ENCODE assay signal across 9 cellular contexts in the genomic region with DNA sequence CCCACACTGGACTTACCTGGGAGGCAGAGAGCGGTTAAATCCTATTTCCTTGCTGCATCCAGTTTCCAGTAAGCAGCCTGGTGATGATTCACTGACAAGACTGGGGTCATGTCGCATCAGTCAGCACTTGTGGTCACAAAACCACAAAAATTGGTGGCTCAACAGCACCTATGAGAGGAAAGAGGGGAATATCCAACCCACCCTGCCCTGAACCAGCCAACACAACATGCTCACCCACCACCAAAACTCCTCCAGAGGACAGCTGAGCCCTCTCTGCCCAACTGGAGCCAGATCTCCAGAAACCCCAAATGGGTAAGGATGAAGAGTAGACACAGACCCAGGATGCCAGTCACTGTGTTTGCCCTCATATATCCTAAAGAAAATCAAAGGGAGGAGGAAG.
DNase-seq lines count a peak whose midpoint lies in the region; ATAC-seq and TF ChIP-seq lines count a peak whose summit lies in the region.
"Had no signal": no experiment of that assay in that cellular context is flagged by ENCODE, and none has a peak within 500 bp of the region (broad histone marks: within the 10 kb centered on the region; RNA-seq: fewer than 3 reads in every experiment).

No MANE protein-coding gene starts in this region.

- no peak overlapping the region for H3K4me3 ChIP-seq in KMS-11 (IDR thresholded peaks at IDR 0.05; ENCODE audit: insufficient read depth, low read depth, low read length)
- H3K4me3 ChIP-seq in osteoblast (ENCODE audit: insufficient read depth, low read length) = no peak overlapping the region

- H3K27me3 ChIP-seq in KMS-11 (ENCODE audit: insufficient read depth, low read depth) (no peaks in the 10 kb centered on the region), osteoblast (ENCODE audit: insufficient read depth, low read length) (no peaks in the 10 kb centered on the region)

- H3K79me2 ChIP-seq in KMS-11 (ENCODE audit: insufficient read depth, low read depth) (peaks cover 47% of the 10 kb centered on the region), osteoblast (ENCODE audit: insufficient read depth, low read length) (peaks cover 26% of the 10 kb centered on the region)

- TF ChIP-seq CTCF in KMS-11 (conservative IDR thresholded peaks at IDR 0.05; ENCODE audit: low read depth, low read length) (no peak), osteoblast (IDR thresholded peaks at IDR 0.05; ENCODE audit: extremely low read depth, low read depth, low read length) (no peak)

- H3K27ac ChIP-seq in KMS-11 = no peak overlapping the region
- H3K27ac ChIP-seq in angular gyrus (ENCODE audit: low read depth, low read length) = peak overlapping the region; percentile 22
- no peak overlapping the region for H3K27ac ChIP-seq in osteoblast (ENCODE audit: low read depth, low read length)

- H4K20me1 ChIP-seq in KMS-11 (ENCODE audit: insufficient read depth) (no peaks in the 10 kb centered on the region), osteoblast (ENCODE audit: insufficient read depth, low read length) (peaks cover 4% of the 10 kb centered on the region)

- H3K4me2 ChIP-seq in KMS-11 (peak overlapping the region; percentile 0; the same call in 1 of the 2 replicates), osteoblast (ENCODE audit: insufficient read depth, low read length) (no peak overlapping the region)

- H2AFZ ChIP-seq in KMS-11 (ENCODE audit: low read depth) (no peak overlapping the region), osteoblast (ENCODE audit: low read length) (no peak overlapping the region)

- no peak for ATAC-seq in HG02763 (IDR thresholded peaks at IDR 0.05; ENCODE audit: unreplicated experiment)
- ATAC-seq in GM18870 (IDR thresholded peaks at IDR 0.05; ENCODE audit: unreplicated experiment) = no peak

- DNase-seq in AG20443 (ENCODE audit: low spot score) = peak; percentile 44
- DNase-seq in osteoblast (ENCODE audit: insufficient read length, low spot score, missing footprints) = peak; percentile 76
- DNase-seq in DMS79 (lab: John Stamatoyannopoulos, UW) = no peak
- DNase-seq in GDM1 (lab: John Stamatoyannopoulos, UW) = no peak
- DNase-seq: NCI-H2227 treated with DMSO at 0.1 percent for 48 hours had no signal

- H3K4me1 ChIP-seq in KMS-11 (ENCODE audit: low read depth, poor library complexity, severe bottlenecking) (peaks cover 43% of the 10 kb centered on the region), osteoblast (ENCODE audit: insufficient read depth, low read length) (peaks cover 24% of the 10 kb centered on the region)

- no peaks in the 10 kb centered on the region for H3K9me3 ChIP-seq in osteoblast (ENCODE audit: low read depth, low read length)

- H3K9ac ChIP-seq in KMS-11 = no peak overlapping the region

- H3K36me3 ChIP-seq in KMS-11 (ENCODE audit: insufficient read depth) (peaks cover 7% of the 10 kb centered on the region; the same call in 1 of the 2 replicates), osteoblast (ENCODE audit: insufficient read depth, low read length) (peaks cover 28% of the 10 kb centered on the region)

Comparison
In these comparisons a context has a peak if more than half of its experiments do, and no peak if none do; other contexts are left out.
1. DNase-seq: peak in AG20443 (single experiment) and osteoblast (single experiment); none in DMS79 (single experiment) and GDM1 (single experiment).